ENCODE assay signal across 25 cellular contexts in genomic region chr1:48794815-48795214, GRCh38. TPM values are rescaled to one million over a fixed set of nuclear protein-coding genes. Genes with fewer than 3 reads are reported as not detected.
DNase-seq lines count a peak whose midpoint lies in the region; ATAC-seq and TF ChIP-seq lines count a peak whose summit lies in the region.
"Had no signal": no experiment of that assay in that cellular context is flagged by ENCODE, and none has a peak within 500 bp of the region (broad histone marks: within the 10 kb centered on the region; RNA-seq: fewer than 3 reads in every experiment).

No MANE protein-coding gene starts in this region.

- H3K9ac ChIP-seq in PC-3 (ENCODE audit: low read length): no peak overlapping the region

- no peaks in the 10 kb centered on the region for H3K36me3 Mint-ChIP-seq in IgD-negative memory B cell
- H3K36me3 Mint-ChIP-seq: activated CD4-positive, alpha-beta memory T cell treated with anti-CD3 and anti-CD28 coated beads for 36 hours; CD4-positive, CD25-positive, alpha-beta regulatory T cell; WTC11 had no signal

- 0 to 43% (median 0%) methylated on average over 1 of the region's 1 CpG for WGBS in spleen, 5 donors

- H3K9me2 ChIP-seq in PC-3 (replicated peaks; ENCODE audit: low read length): no peaks in the 10 kb centered on the region

- POLR2A ChIA-PET in PC-3 (lab: Charles Lee; ENCODE audit: unreplicated experiment): no interaction called here

- TF ChIP-seq CTCF in PC-3 (conservative IDR thresholded peaks at IDR 0.05; ENCODE audit: low read depth, low read length) (no peak), spleen (IDR thresholded peaks at IDR 0.05 in 8 of 11, conservative IDR thresholded peaks at IDR 0.05 in 3 of 11) (no peak)

- no peak overlapping the region for H3K4me3 ChIP-seq in PC-3 (ENCODE audit: low read length)
- no peak overlapping the region for H3K4me3 ChIP-seq in spleen
- H3K4me3 ChIP-seq: cardiac muscle cell, right atrium auricular region, SK-N-MC had no signal

- H3K36me3 ChIP-seq in PC-3 (ENCODE audit: low read depth, low read length): no peaks in the 10 kb centered on the region
- no peaks in the 10 kb centered on the region for H3K36me3 ChIP-seq in spleen
- H3K36me3 ChIP-seq: cardiac muscle cell, right atrium auricular region had no signal

- ATAC-seq in PC-3 (peak; percentile 68), GM18520 (IDR thresholded peaks at IDR 0.05; ENCODE audit: unreplicated experiment) (no peak)

- H3K27ac ChIP-seq in PC-3 (ENCODE audit: low read length): no peak overlapping the region
- peak overlapping the region in 4 of 8 donors; percentile 42 to 79 (median 68) for H3K27ac ChIP-seq in spleen
- H3K27ac ChIP-seq: cardiac muscle cell, right atrium auricular region, SK-N-MC had no signal

- no peaks in the 10 kb centered on the region for H4K20me1 ChIP-seq in PC-3 (ENCODE audit: low read length)

- no peaks in the 10 kb centered on the region for H3F3A ChIP-seq in PC-3 (ENCODE audit: low read length, unreplicated experiment)

- intact Hi-C loops in PC-3 (cut with micrococcal nuclease): no loop called here
- intact Hi-C loops in spleen (cut with DNase I; ENCODE audit: low total_unique reads): no loop called here

- no peaks in the 10 kb centered on the region for H3K27me3 Mint-ChIP-seq in IgD-negative memory B cell
- H3K27me3 Mint-ChIP-seq: activated CD4-positive, alpha-beta memory T cell treated with anti-CD3 and anti-CD28 coated beads for 36 hours had no signal

- H3K4me1 ChIP-seq in PC-3 (ENCODE audit: insufficient read depth, low read length): peaks cover 7% of the 10 kb centered on the region
- H3K4me1 ChIP-seq in spleen: peaks cover 0 to 74% (median 36%) of the 10 kb centered on the region in 6 donors
- H3K4me1 ChIP-seq: right atrium auricular region had no signal

- TF ChIP-seq POLR2A in spleen (IDR thresholded peaks at IDR 0.05): no peak

- DNase-seq in CD1c-positive myeloid dendritic cell (ENCODE audit: extremely low spot score) (peak; percentile 20), PC-3 (peak; percentile 57), kidney tubule cell (ENCODE audit: low spot score) (peak; percentile 39), GM19240 (ENCODE audit: insufficient read length, low spot score) (no peak), spleen (no peak)
- no peak for DNase-seq in stimulated activated CD4-positive, alpha-beta T cell treated with anti-CD3 and anti-CD28 coated beads, Interleukin-4, amount 100 ng/mL, for 4 hours
- DNase-seq: activated CD4-positive, alpha-beta memory T cell treated with anti-CD3 and anti-CD28 coated beads for 36 hours; activated T-cell treated with anti-CD3 and anti-CD28 coated beads for 4 hours; amniotic stem cell; CD4-positive, CD25-positive, alpha-beta regulatory T cell; cortex of kidney; EL; NCI-H2171; NCI-H510A treated with DMSO at 0.1 percent for 48 hours; stimulated activated CD4-positive, alpha-beta T cell treated with anti-CD3 and anti-CD28 coated beads, Interleukin-12 subunit alpha, Interleukin-12 subunit beta, amount 100 ng/mL, for 4 hours; stimulated activated CD4-positive, alpha-beta T cell treated with anti-CD3 and anti-CD28 coated beads, Interleukin-4, amount 100 ng/mL, for 24 hours; trophoblast cell had no signal

- H3K27me3 ChIP-seq in PC-3 (ENCODE audit: low read length) (no peaks in the 10 kb centered on the region), spleen (replicated peaks in 1 of 7) (no peaks in the 10 kb centered on the region)
- H3K27me3 ChIP-seq: right atrium auricular region had no signal

- no peak overlapping the region for H3K4me2 ChIP-seq in PC-3 (ENCODE audit: low read length)

- BruUV-seq in PC-3 (replicated peaks; lab: Mats Ljungman, UMichigan): no TSS peak

- CTCF ChIA-PET in PC-3 (lab: Charles Lee): no interaction called here

- peak overlapping the region in 2 of 4 donors; percentile 23 to 88 for H3K4me3 Mint-ChIP-seq in IgD-negative memory B cell
- H3K4me3 Mint-ChIP-seq: activated CD4-positive, alpha-beta memory T cell treated with anti-CD3 and anti-CD28 coated beads for 36 hours; CD4-positive, CD25-positive, alpha-beta regulatory T cell; nephron; T-helper 2 cell treated with Interferon-gamma antibody and Interleukin-4, amounts not matched to agents 5 μg/mL and 100 μg/mL, for 36 hours; WTC11 had no signal

- H3K4me1 Mint-ChIP-seq in IgD-negative memory B cell: peaks cover 58 to 74% (median 64%) of the 10 kb centered on the region in 3 donors
- H3K4me1 Mint-ChIP-seq: CD4-positive, CD25-positive, alpha-beta regulatory T cell had no signal

- H3K79me2 ChIP-seq in PC-3 (ENCODE audit: low read length): no peaks in the 10 kb centered on the region

- H3K9me3 ChIP-seq in PC-3 (ENCODE audit: low read length): no peaks in the 10 kb centered on the region
- H3K9me3 ChIP-seq in spleen: no peaks in the 10 kb centered on the region
- H3K9me3 ChIP-seq: right atrium auricular region had no signal

- H3K9me3 Mint-ChIP-seq in IgD-negative memory B cell: no peaks in the 10 kb centered on the region
- H3K9me3 Mint-ChIP-seq: activated CD4-positive, alpha-beta memory T cell treated with anti-CD3 and anti-CD28 coated beads for 36 hours; nephron; T-helper 2 cell treated with Interferon-gamma antibody and Interleukin-4, amounts not matched to agents 5 μg/mL and 100 μg/mL, for 36 hours; WTC11 had no signal

- no peak overlapping the region for H2AFZ ChIP-seq in PC-3 (ENCODE audit: low read length)

- H3K27ac Mint-ChIP-seq in IgD-negative memory B cell: peak overlapping the region; percentile 67 to 96 (median 74)
- H3K27ac Mint-ChIP-seq: activated CD4-positive, alpha-beta memory T cell treated with anti-CD3 and anti-CD28 coated beads for 36 hours; CD4-positive, CD25-positive, alpha-beta regulatory T cell; nephron; T-helper 2 cell treated with Interferon-gamma antibody and Interleukin-4, amounts not matched to agents 5 μg/mL and 100 μg/mL, for 36 hours; WTC11 had no signal

RNA-seq across cellular contexts. Expression of gene BEND5, which starts 18.1 kb away (rescaled TPM):
- polyA plus RNA-seq in IgD-negative memory B cell (31.5 TPM), spleen (10 to 100 TPM; 24.6 to 39.2 (median 37.9) TPM)
- total RNA-seq in PC-3 (2014; rRNA removed) (1.9 and 3.1 TPM in 2 replicates), spleen (10 to 100 TPM in 6 of 7 donors, 1 to 10 TPM in 1; 7.5 to 17.8 (median 13.9) TPM)

Comparison
In these comparisons a context has a peak if more than half of its experiments do, and no peak if none do; other contexts are left out.
1. DNase-seq: peak in CD1c-positive myeloid dendritic cell (single experiment), PC-3 (single experiment) and kidney tubule cell (single experiment); none in GM19240 (single experiment), stimulated activated CD4-positive, alpha-beta T cell treated with anti-CD3 and anti-CD28 coated beads, Interleukin-4, amount 100 ng/mL, for 4 hours (0 of 2) and spleen (single experiment).